Comparison of ENCODE assay signal across 14 cellular contexts in genomic region chr7:76369011-76369410, GRCh38. TPM values are rescaled to one million over a fixed set of nuclear protein-coding genes. Genes with fewer than 3 reads are reported as not detected.
"Had no signal": no experiment of that assay in that cellular context is flagged by ENCODE, and none has a peak within 500 bp of the region (broad histone marks: within the 10 kb centered on the region; RNA-seq: fewer than 3 reads in every experiment).

No MANE protein-coding gene starts in this region.

- H3K4me3 Mint-ChIP-seq: activated naive CD8-positive, alpha-beta T cell treated with anti-CD3 and anti-CD28 coated beads for 36 hours; endodermal cell; immature natural killer cell had no signal

- ATAC-seq: activated CD4-positive, CD25-positive, alpha-beta regulatory T cell treated with anti-CD3 and anti-CD28 coated beads, Interleukin-2, amount 50 U/mL, for 24 hours; left lobe of liver had no signal

- H3K36me3 Mint-ChIP-seq: activated naive CD8-positive, alpha-beta T cell treated with anti-CD3 and anti-CD28 coated beads for 36 hours; immature natural killer cell had no signal

- H3K36me3 ChIP-seq: brain microvascular endothelial cell, pancreas, stomach, thoracic aorta had no signal

- DNase-seq: activated CD4-positive, alpha-beta T cell treated with anti-CD3 and anti-CD28 coated beads, Interleukin-2, amount 50 U/mL, for 4 hours; activated gamma-delta T cell treated with Interleukin-2 at 50 U/mL for 16 hours; activated naive CD8-positive, alpha-beta T cell treated with anti-CD3 and anti-CD28 coated beads for 36 hours; activated T-cell treated with anti-CD3 and anti-CD28 coated beads, Interleukin-2, amount 50 U/mL, for 48 hours; brain microvascular endothelial cell; endodermal cell; immature natural killer cell; stomach had no signal

- H3K27me3 Mint-ChIP-seq: activated naive CD8-positive, alpha-beta T cell treated with anti-CD3 and anti-CD28 coated beads for 36 hours had no signal

- H3K27ac ChIP-seq: brain microvascular endothelial cell, pancreas, skin epidermis, stomach, thoracic aorta had no signal

- H3K9me3 Mint-ChIP-seq: activated naive CD8-positive, alpha-beta T cell treated with anti-CD3 and anti-CD28 coated beads for 36 hours; endodermal cell; immature natural killer cell had no signal

- H3K4me3 ChIP-seq: pancreas, skin epidermis, stomach, thoracic aorta had no signal

- H3K27me3 ChIP-seq: brain microvascular endothelial cell, pancreas, stomach had no signal

- H3K4me1 ChIP-seq: pancreas had no signal

- H3K9me3 ChIP-seq: pancreas, stomach, thoracic aorta had no signal

- H3K27ac Mint-ChIP-seq: activated naive CD8-positive, alpha-beta T cell treated with anti-CD3 and anti-CD28 coated beads for 36 hours; endodermal cell; immature natural killer cell had no signal

RNA-seq across cellular contexts. Expression of gene ZP3, which starts 55.7 kb away (rescaled TPM):
- polyA plus RNA-seq: neural cell had no signal
